In genomic region chr3:79019137-79019923, GRCh38 we compare ENCODE assay signal across 9 cellular contexts.
DNase-seq lines count a peak whose midpoint lies in the region; ATAC-seq and TF ChIP-seq lines count a peak whose summit lies in the region.
"Had no signal": no experiment of that assay in that cellular context is flagged by ENCODE, and none has a peak within 500 bp of the region (broad histone marks: within the 10 kb centered on the region; RNA-seq: fewer than 3 reads in every experiment).

No MANE protein-coding gene starts in this region.

- CTCF ChIA-PET in activated CD8-positive, alpha-beta T cell treated with anti-CD3 and anti-CD28 coated beads, Interleukin-2, amount 10 ng/mL, durations not matched to agents 7 days and 5 days (lab: Charles Lee): interaction anchor here (0.6 to 0.8 kb wide), 2 partner anchors 13 to 67 kb away, joined by 3 to 4 read pairs; no protein-coding TSS in a partner anchor

- WGBS in aorta, 2 donors: 1 to 2% methylated on average over 36 to 40 of the region's 40 CpGs

- H3K27ac ChIP-seq in aorta (ENCODE audit: low read depth in 1 of 2, low read length in 2 of 2): peak overlapping the region in 1 of 2 donors; percentile 96

- no peaks in the 10 kb centered on the region for H3K9me3 Mint-ChIP-seq in activated CD8-positive, alpha-beta T cell treated with anti-CD3 and anti-CD28 coated beads, Interleukin-2, amount 10 ng/mL, durations not matched to agents 7 days and 5 days (ENCODE audit: insufficient read depth)

- TF ChIP-seq CTCF in fibroblast of villous mesenchyme (IDR thresholded peaks at IDR 0.05; ENCODE audit: insufficient read depth, low read depth, low read length): no peak

- H3K27me3 ChIP-seq in H7 (ENCODE audit: control insufficient read depth, insufficient read depth, low read length) (no peaks in the 10 kb centered on the region), aorta (ENCODE audit: control insufficient read depth in 1 of 2, insufficient read depth in 2 of 2, low read length in 1 of 2) (no peaks in the 10 kb centered on the region)

- H3K4me1 ChIP-seq in aorta (ENCODE audit: control insufficient read depth in 1 of 2, insufficient read depth in 2 of 2, low read length in 2 of 2): no peaks in the 10 kb centered on the region

- no peak overlapping the region for H3K4me3 Mint-ChIP-seq in activated CD8-positive, alpha-beta T cell treated with anti-CD3 and anti-CD28 coated beads, Interleukin-2, amount 10 ng/mL, durations not matched to agents 7 days and 5 days

- POLR2A ChIA-PET in activated CD8-positive, alpha-beta T cell treated with anti-CD3 and anti-CD28 coated beads, Interleukin-2, amount 10 ng/mL, durations not matched to agents 7 days and 5 days (lab: Charles Lee): no interaction called here

- H3K27me3 Mint-ChIP-seq in activated CD8-positive, alpha-beta T cell treated with anti-CD3 and anti-CD28 coated beads, Interleukin-2, amount 10 ng/mL, durations not matched to agents 7 days and 5 days (ENCODE audit: low read depth): peaks cover 7% of the 10 kb centered on the region

- no peaks in the 10 kb centered on the region for H3K9me3 ChIP-seq in aorta (ENCODE audit: control insufficient read depth, low read length)

- no peaks in the 10 kb centered on the region for H3K36me3 Mint-ChIP-seq in activated CD8-positive, alpha-beta T cell treated with anti-CD3 and anti-CD28 coated beads, Interleukin-2, amount 10 ng/mL, durations not matched to agents 7 days and 5 days (ENCODE audit: low read depth)
- H3K36me3 Mint-ChIP-seq: T-cell had no signal

- H3K36me3 ChIP-seq in H7 (replicated peaks; ENCODE audit: control insufficient read depth, insufficient read depth, low read length): no peaks in the 10 kb centered on the region
- no peaks in the 10 kb centered on the region for H3K36me3 ChIP-seq in aorta (ENCODE audit: control insufficient read depth in 1 of 2, insufficient read depth in 2 of 2, low read length in 1 of 2)

- in situ Hi-C loops in Caki2 (cut with HindIII; ENCODE audit: low pct_unique_long_range_greater_than_20kb, low sequenced_read_pairs): no loop called here

- ATAC-seq in activated CD8-positive, alpha-beta T cell treated with anti-CD3 and anti-CD28 coated beads, Interleukin-2, amount 10 ng/mL, durations not matched to agents 7 days and 5 days: peak; percentile 61
- peak; percentile 93 for ATAC-seq in aorta (ENCODE audit: low FRiP score)

- DNase-seq in Caki2 (ENCODE audit: low read depth) (peak; percentile 83), H7 (peak; percentile 77), NCI-H2107 treated with DMSO at 0.1 percent for 48 hours (lab: John Stamatoyannopoulos, UW; ENCODE audit: unreplicated experiment) (peak; percentile 96), fibroblast of villous mesenchyme (ENCODE audit: low read depth) (peak; percentile 85), myocyte (ENCODE audit: low read depth) (peak; percentile 90), aorta (peak; percentile 84 to 90)
- DNase-seq in activated CD8-positive, alpha-beta T cell treated with anti-CD3 and anti-CD28 coated beads, Interleukin-2, amount 10 ng/mL, durations not matched to agents 7 days and 5 days: peak; percentile 51
- DNase-seq in central memory CD4-positive, alpha-beta T cell: no peak

- peak overlapping the region; percentile 78 for H3K27ac Mint-ChIP-seq in activated CD8-positive, alpha-beta T cell treated with anti-CD3 and anti-CD28 coated beads, Interleukin-2, amount 10 ng/mL, durations not matched to agents 7 days and 5 days
- H3K27ac Mint-ChIP-seq: T-cell had no signal

- peak overlapping the region; percentile 93 for H3K4me3 ChIP-seq in H7 (ENCODE audit: insufficient read depth, low read depth, low read length)
- peak overlapping the region; percentile 73 for H3K4me3 ChIP-seq in fibroblast of villous mesenchyme (ENCODE audit: low read depth, low read length)
- peak overlapping the region; percentile 74 to 89 for H3K4me3 ChIP-seq in aorta (ENCODE audit: low read length in 2 of 2)

- intact Hi-C loops in aorta (cut with DNase I): loop anchor here in 1 of 2 donors (10.0 kb wide), 1 partner anchor 135 kb away; no protein-coding TSS in a partner anchor

- peaks cover 10% of the 10 kb centered on the region for H3K4me1 Mint-ChIP-seq in activated CD8-positive, alpha-beta T cell treated with anti-CD3 and anti-CD28 coated beads, Interleukin-2, amount 10 ng/mL, durations not matched to agents 7 days and 5 days (ENCODE audit: low read depth)
